ENCODE assay signal across 1 cellular context in genomic region chr17:17303847-17304490, GRCh38.
TF ChIP-seq lines count a peak whose summit lies in the region.

No MANE protein-coding gene starts in this region.

TF ChIP-seq in GM12878, 131 proteins besides CTCF, POLR2A, EP300 and RAD21 (continued from another document):
- no peak for TF ChIP-seq USF1 (IDR thresholded peaks at IDR 0.05; ENCODE audit: borderline replicate concordance, extremely low read length, insufficient read depth, low read depth, low read length)
- no peak for TF ChIP-seq RFX5 (IDR thresholded peaks at IDR 0.05; ENCODE audit: low read depth, low read length)
- TF ChIP-seq NR2C2 (IDR thresholded peaks at IDR 0.05; ENCODE audit: borderline replicate concordance, control insufficient read depth, insufficient read length, low read depth): no peak
- no peak for TF ChIP-seq CBX5 (IDR thresholded peaks at IDR 0.05; ENCODE audit: low read depth)
- TF ChIP-seq ZNF274 (IDR thresholded peaks at IDR 0.05; ENCODE audit: insufficient read depth, insufficient read length): no peak
- TF ChIP-seq WRNIP1 (IDR thresholded peaks at IDR 0.05; ENCODE audit: borderline replicate concordance, low read depth, low read length): no peak
- TF ChIP-seq IKZF2 (IDR thresholded peaks at IDR 0.05): no peak
